ENCODE assay signal across 8 cellular contexts in the genomic region with DNA sequence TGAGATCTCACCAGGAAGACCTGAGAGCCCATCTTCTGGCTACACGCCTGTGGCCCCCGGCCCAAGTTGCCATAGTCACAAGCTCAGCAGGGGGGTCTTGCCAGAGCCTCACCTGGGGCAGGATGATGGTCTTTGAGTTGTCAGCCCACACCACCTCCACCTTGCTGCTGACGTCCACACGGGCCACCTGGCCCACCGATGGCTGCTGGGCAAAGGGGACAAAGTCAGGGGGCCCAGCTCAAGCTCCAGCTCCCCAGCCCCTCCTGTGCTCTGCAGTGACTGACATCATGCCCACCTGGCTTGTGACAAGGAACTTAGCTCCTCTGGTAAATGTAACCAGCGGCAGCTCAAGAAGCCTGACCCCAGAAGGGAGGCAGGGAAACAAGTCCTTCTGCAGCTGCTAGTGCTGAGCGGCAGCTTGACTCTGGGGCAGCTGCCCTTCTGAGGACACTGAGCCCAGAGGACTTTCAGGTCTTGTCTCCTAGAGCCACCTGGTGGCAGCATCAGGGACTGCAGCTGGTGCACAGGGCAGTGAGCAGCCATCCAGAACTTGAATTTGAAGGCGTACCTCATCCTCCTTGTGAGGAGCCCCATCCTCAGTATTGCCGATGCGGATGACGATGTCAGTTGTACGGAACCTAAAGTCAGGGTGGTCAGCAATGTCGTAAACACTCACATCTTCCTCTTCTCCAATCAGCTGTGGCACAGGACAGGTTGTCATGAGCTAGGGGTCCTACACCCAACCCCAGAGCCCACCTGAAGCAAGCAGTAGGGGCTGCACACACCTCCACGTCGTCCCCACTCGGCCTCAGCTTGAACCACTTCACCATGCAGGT. TPM values are rescaled to one million over a fixed set of nuclear protein-coding genes. Genes with fewer than 3 reads are reported as not detected.
DNase-seq lines count a peak whose midpoint lies in the region; ATAC-seq, FAIRE-seq and TF ChIP-seq lines count a peak whose summit lies in the region.

No MANE protein-coding gene starts in this region.

- no peaks in the 10 kb centered on the region for H3K4me1 ChIP-seq in A673 (ENCODE audit: insufficient read depth, low read length, poor library complexity, severe bottlenecking)

- H3K9me3 ChIP-seq in A673 (ENCODE audit: low read depth, low read length, poor library complexity, severe bottlenecking), result no peaks in the 10 kb centered on the region

- no peaks in the 10 kb centered on the region for H3K27me3 ChIP-seq in A673 (replicated peaks; ENCODE audit: insufficient read depth, low read depth, low read length, poor library complexity)
- H3K27me3 ChIP-seq in bronchial epithelial cell (ENCODE audit: control insufficient read depth, insufficient read depth, low read length), result no peaks in the 10 kb centered on the region

- peaks cover 87% of the 10 kb centered on the region for H3K36me3 Mint-ChIP-seq in activated B cell treated with CpG ODN at 0.5 μM for 24 hours (ENCODE audit: low read depth)

- H3K36me3 ChIP-seq in A673 (ENCODE audit: insufficient read depth, low read length, poor library complexity, severe bottlenecking) (peaks cover 70% of the 10 kb centered on the region), bronchial epithelial cell (ENCODE audit: control insufficient read depth, insufficient read depth, low read length) (peaks cover 40% of the 10 kb centered on the region)

- no peak overlapping the region for H3K27ac Mint-ChIP-seq in activated B cell treated with CpG ODN at 0.5 μM for 24 hours

- peak; percentile 94 for FAIRE-seq in GM19239 (lab: Jason Lieb, UNC)
- peak; percentile 97 for FAIRE-seq in bronchial epithelial cell (lab: Jason Lieb, UNC)

- no peaks in the 10 kb centered on the region for H3K27me3 Mint-ChIP-seq in activated B cell treated with CpG ODN at 0.5 μM for 24 hours

- BruUV-seq in A673 (replicated peaks; lab: Mats Ljungman, UMichigan), result no TSS peak

- no peak overlapping the region for H3K4me3 Mint-ChIP-seq in activated B cell treated with CpG ODN at 0.5 μM for 24 hours

- intact Hi-C loops in A673 (cut with micrococcal nuclease; ENCODE audit: unreplicated experiment), result no loop called here
- intact Hi-C loops in activated B cell treated with CpG ODN at 0.5 μM for 24 hours (cut with micrococcal nuclease), result loop anchor here (1.0 kb wide), 2 partner anchors 10 to 95 kb away; no protein-coding TSS in a partner anchor

- POLR2A ChIA-PET in A673 (lab: Charles Lee; ENCODE audit: low non-redundant PET), result no interaction called here
- POLR2A ChIA-PET in activated B cell treated with CpG ODN at 0.5 μM for 24 hours (lab: Charles Lee), result interaction anchor here (0.6 to 1.0 kb wide), 2 partner anchors 13 to 25 kb away, joined by 5 to 8 read pairs; a partner anchor contains a TSS

- ATAC-seq in activated B cell treated with CpG ODN at 0.5 μM for 24 hours (ENCODE audit: low read depth), result peak; percentile 93
- ATAC-seq in GM18868 (IDR thresholded peaks at IDR 0.05; ENCODE audit: unreplicated experiment), result no peak

- peaks cover 3% of the 10 kb centered on the region for H3K4me1 Mint-ChIP-seq in activated B cell treated with CpG ODN at 0.5 μM for 24 hours

- no peak overlapping the region for H3K27ac ChIP-seq in A673 (ENCODE audit: low read depth, low read length, poor library complexity, severe bottlenecking)

- CTCF ChIA-PET in A673 (lab: Charles Lee) (interaction anchor here (0.6 to 1.9 kb wide), 7 partner anchors 8 to 109 kb away, joined by 3 to 9 read pairs (median 5); no protein-coding TSS in a partner anchor), activated B cell treated with CpG ODN at 0.5 μM for 24 hours (lab: Charles Lee) (interaction anchor here (0.7 to 4.3 kb wide), 37 partner anchors 8 to 392 kb away, joined by 3 to 82 read pairs (median 5); a partner anchor contains a TSS)

- H3K4me3 ChIP-seq in A673 (ENCODE audit: low read depth, low read length, poor library complexity, severe bottlenecking) (no peak overlapping the region), bronchial epithelial cell (ENCODE audit: low read depth, low read length) (no peak overlapping the region)

- no peaks in the 10 kb centered on the region for H3K9me3 Mint-ChIP-seq in activated B cell treated with CpG ODN at 0.5 μM for 24 hours

- TF ChIP-seq CTCF in A673 (conservative IDR thresholded peaks at IDR 0.05; ENCODE audit: low read depth, low read length), result peak; percentile 96
- peak; percentile 98 for TF ChIP-seq CTCF in activated B cell treated with CpG ODN at 0.5 μM for 24 hours (IDR thresholded peaks at IDR 0.05)
- TF ChIP-seq CTCF in bronchial epithelial cell (IDR thresholded peaks at IDR 0.05; ENCODE audit: insufficient read depth, low read length, severe bottlenecking), result peak; percentile 97

- DNase-seq in A673 (ENCODE audit: low spot score), result peak; percentile 87
- DNase-seq in GM19239 (ENCODE audit: insufficient read length, low spot score), result peak; percentile 84
- DNase-seq in NCI-H2227 treated with DMSO at 0.1 percent for 48 hours (lab: John Stamatoyannopoulos, UW), result peak; percentile 57
- DNase-seq in activated B cell treated with CpG ODN at 0.5 μM for 24 hours, result peak; percentile 79
- DNase-seq in bronchial epithelial cell (ENCODE audit: low read depth), result peak; percentile 70
- DNase-seq in kidney glomerular epithelial cell (lab: John Stamatoyannopoulos, UW), result peak; percentile 55
- peak; percentile 90 to 92 for DNase-seq in stimulated activated CD4-positive, alpha-beta T cell treated with anti-CD3 and anti-CD28 coated beads, Interleukin-2, amount 100 ng/mL, for 24 hours

RNA-seq across cellular contexts. Expression of a gene that starts 13.5 kb away (rescaled TPM):
- total RNA-seq in A673 (2021) (0.50 and 0.54 TPM in 2 replicates), activated B cell treated with CpG ODN at 0.5 μM for 24 hours (1.1 and 1.3 TPM in 2 replicates), bronchial epithelial cell (76.1 and 80.1 TPM in 2 replicates)

RNA-seq across cellular contexts. Expression of a gene that starts 44.2 kb away (rescaled TPM):
- total RNA-seq in A673 (2021) (77.5 and 89.2 TPM in 2 replicates), activated B cell treated with CpG ODN at 0.5 μM for 24 hours (26.7 and 27.1 TPM in 2 replicates), bronchial epithelial cell (29.2 and 30.5 TPM in 2 replicates)

RNA-seq across cellular contexts. Expression of a gene that starts 55.0 kb away (rescaled TPM):
- 56.9 and 57.4 TPM in 2 replicates for total RNA-seq in A673 (2021)
- total RNA-seq in activated B cell treated with CpG ODN at 0.5 μM for 24 hours, result 39.0 and 40.3 TPM in 2 replicates
- total RNA-seq in bronchial epithelial cell, result 15.8 and 21.8 TPM in 2 replicates

Comparison
In these comparisons a context has a peak if more than half of its experiments do, and no peak if none do; other contexts are left out.
1. RNA of a gene that starts 13.5 kb away (total RNA-seq): 76.1 to 80.1 TPM in bronchial epithelial cell; 1.1 to 1.3 TPM in activated B cell treated with CpG ODN at 0.5 μM for 24 hours and 0.50 to 0.54 TPM in A673; every median in the first group is over 10 times any median in the second.
2. Peak in every context shown above with its lines, with median percentiles within 50 percentile points of each other: DNase-seq and CTCF ChIP-seq.